Comparison of ENCODE assay signal across 9 cellular contexts in genomic region chr2:204691911-204692510, GRCh38.
A peak's percentile ranks its signal among the peaks of the same experiment; 100 is the strongest.
DNase-seq lines count a peak whose midpoint lies in the region; ATAC-seq and TF ChIP-seq lines count a peak whose summit lies in the region.
"Had no signal": no experiment of that assay in that cellular context is flagged by ENCODE, and none has a peak within 500 bp of the region (broad histone marks: within the 10 kb centered on the region; RNA-seq: fewer than 3 reads in every experiment).

No MANE protein-coding gene starts in this region.

- DNase-seq in DMS 273 (lab: John Stamatoyannopoulos, UW; ENCODE audit: unreplicated experiment) (peak; percentile 83), NCI-H1092 treated with DMSO at 0.1 percent for 48 hours (lab: John Stamatoyannopoulos, UW) (peak; percentile 64), SK-N-MC (ENCODE audit: low read depth, low spot score) (peak; percentile 35), epithelial cell of prostate (ENCODE audit: low read depth, low spot score) (peak; percentile 44), mucosa of descending colon (peak in 1 of 3 donors; percentile 81)
- DNase-seq: activated B cell treated with CpG ODN at 0.5 μM for 24 hours had no signal

- H3K4me1 ChIP-seq in mucosa of descending colon (ENCODE audit: low read depth) = no peaks in the 10 kb centered on the region

- intact Hi-C loops in mucosa of descending colon (cut with DNase I, micrococcal nuclease) = loop anchor here (5.0 to 10.0 kb wide), 2 partner anchors 367 to 370 kb away; no protein-coding TSS in a partner anchor

- H3K9me3 ChIP-seq in SK-N-MC (ENCODE audit: low read depth, low read length) (no peaks in the 10 kb centered on the region), mucosa of descending colon (no peaks in the 10 kb centered on the region)

- peak; percentile 56 for TF ChIP-seq CTCF in mucosa of descending colon (IDR thresholded peaks at IDR 0.05)

- no peaks in the 10 kb centered on the region for H3K36me3 ChIP-seq in SK-N-MC (ENCODE audit: insufficient read depth, low read length)
- no peaks in the 10 kb centered on the region for H3K36me3 ChIP-seq in mucosa of descending colon (ENCODE audit: low read depth)

- ATAC-seq in GM21619 (IDR thresholded peaks at IDR 0.05; ENCODE audit: unreplicated experiment) (peak; percentile 76), mucosa of descending colon (peak; percentile 92), GM18511 (IDR thresholded peaks at IDR 0.05; ENCODE audit: unreplicated experiment) (no peak), GM19395 (IDR thresholded peaks at IDR 0.05; ENCODE audit: unreplicated experiment) (no peak)

- no peak overlapping the region for H3K9ac ChIP-seq in SK-N-MC (ENCODE audit: insufficient read length)

- H3K4me3 ChIP-seq in SK-N-MC (no peak overlapping the region), mucosa of descending colon (no peak overlapping the region)

- H3K27ac ChIP-seq in SK-N-MC = no peak overlapping the region
- H3K27ac ChIP-seq in epithelial cell of prostate = no peak overlapping the region

Comparison
In these comparisons a context has a peak if more than half of its experiments do, and no peak if none do; other contexts are left out.
1. ATAC-seq: peak in GM21619 (single experiment) and mucosa of descending colon (single experiment); none in GM18511 (single experiment) and GM19395 (single experiment).